ENCODE assay signal across 11 cellular contexts in the genomic region with DNA sequence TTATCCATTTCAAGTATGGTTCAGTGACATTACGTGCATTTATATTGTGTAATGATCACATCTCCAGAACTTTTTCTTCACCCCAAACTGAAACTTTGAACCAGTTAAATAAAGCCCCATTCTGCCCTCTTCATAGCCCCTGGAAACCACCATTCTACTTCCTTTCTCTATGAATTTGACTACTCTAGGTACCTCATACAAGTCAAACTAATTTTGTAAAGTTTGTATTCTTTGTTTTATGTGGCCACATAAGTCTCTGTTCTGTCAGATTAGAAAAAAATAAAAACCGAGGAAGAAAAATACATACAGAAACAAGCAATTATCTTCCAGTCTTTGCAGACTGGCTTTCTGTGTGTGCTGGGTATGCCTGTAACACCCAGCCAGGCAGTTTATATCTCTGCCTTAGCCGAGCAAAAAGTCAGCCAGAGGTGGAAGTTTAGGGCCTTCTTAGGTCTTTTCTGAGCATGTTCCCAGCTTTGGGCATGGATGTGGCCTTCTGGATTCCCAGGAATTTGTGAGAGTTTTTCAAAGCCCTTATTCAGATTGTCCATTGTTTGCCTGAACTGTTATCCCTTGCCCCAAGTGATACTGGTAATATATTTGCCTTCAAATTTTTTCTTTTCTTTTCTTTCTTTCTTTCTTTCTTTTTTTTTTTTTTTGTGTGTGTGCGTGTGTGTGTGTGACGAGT. TPM values are rescaled to one million over a fixed set of nuclear protein-coding genes. Genes with fewer than 3 reads are reported as not detected.
A peak's percentile ranks its signal among the peaks of the same experiment; 100 is the strongest.
DNase-seq lines count a peak whose midpoint lies in the region; ATAC-seq, FAIRE-seq and TF ChIP-seq lines count a peak whose summit lies in the region.
"Had no signal": no experiment of that assay in that cellular context is flagged by ENCODE, and none has a peak within 500 bp of the region (broad histone marks: within the 10 kb centered on the region; RNA-seq: fewer than 3 reads in every experiment).

No MANE protein-coding gene starts in this region.

- H3K56ac ChIP-seq in H1 (replicated peaks; ENCODE audit: insufficient read length, low read depth, low read length) = no peak overlapping the region

- H3K14ac ChIP-seq in H1 (ENCODE audit: insufficient read length) = no peak overlapping the region

- H3K79me1 ChIP-seq in H1 (ENCODE audit: low read depth, low read length) = no peaks in the 10 kb centered on the region

- no peak overlapping the region for H3K4ac ChIP-seq in H1 (replicated peaks; ENCODE audit: insufficient read length, low read depth, low read length)

- H3K4me2 ChIP-seq in H1 (ENCODE audit: insufficient read depth in 1 of 2, low read depth in 2 of 2, low read length in 2 of 2) = no peak overlapping the region

- TF ChIP-seq POLR2A in H1 (IDR thresholded peaks at IDR 0.05; ENCODE audit: control extremely low read depth in 1 of 2, low read depth in 2 of 2, low read length in 2 of 2) (no peak), prostate gland (IDR thresholded peaks at IDR 0.05) (no peak)

- 92% methylated on average over 3 of the region's 5 CpGs; no CpG with 5 or more reads in 1 of the 2 experiments for WGBS in H1 (ENCODE audit: extremely low coverage in 1 of 2, insufficient coverage in 1 of 2, insufficient read length in 1 of 2, insufficient replicate concordance in 2 of 2, low coverage in 1 of 2, low lambda C conversion rate in 2 of 2, missing lambda C conversion rate in 1 of 2), 2 experiments
- WGBS in prostate gland = 79% methylated on average over 5 of the region's 5 CpGs
- WGBS in psoas muscle, 3 donors = 86 to 90% (median 89%) methylated on average over 5 of the region's 5 CpGs

- no peaks in the 10 kb centered on the region for H4K20me1 ChIP-seq in H1 (replicated peaks in 1 of 2; ENCODE audit: control insufficient read depth in 1 of 2, insufficient read depth in 2 of 2, low read length in 2 of 2)

- no peak overlapping the region for H2BK12ac ChIP-seq in H1 (ENCODE audit: low read depth, low read length)

- no peak for TF ChIP-seq RAD21 in H1 (IDR thresholded peaks at IDR 0.05 in 1 of 2, conservative IDR thresholded peaks at IDR 0.05 in 1 of 2; ENCODE audit: low read depth in 2 of 2, low read length in 2 of 2)

- H2BK15ac ChIP-seq in H1 (ENCODE audit: low read length) = no peak overlapping the region

- no peak overlapping the region for H3K18ac ChIP-seq in H1 (ENCODE audit: extremely low read depth, low read length)

- no peaks in the 10 kb centered on the region for H3K23me2 ChIP-seq in H1 (ENCODE audit: low read depth, low read length)

- ATAC-seq in GM18502 (IDR thresholded peaks at IDR 0.05; ENCODE audit: poor library complexity, unreplicated experiment) = peak; percentile 42
- ATAC-seq in GM21390 (IDR thresholded peaks at IDR 0.05; ENCODE audit: unreplicated experiment) = peak; percentile 39
- ATAC-seq in HG03432 (IDR thresholded peaks at IDR 0.05; ENCODE audit: unreplicated experiment) = peak; percentile 59
- no peak for ATAC-seq in psoas muscle

- H2AK5ac ChIP-seq in H1 (ENCODE audit: low read depth, low read length) = no peak overlapping the region

- DNase-seq in H1 (ENCODE audit: low read depth in 1 of 2, low spot score in 2 of 2) (no peak), prostate gland (ENCODE audit: low spot score) (no peak), activated gamma-delta T cell (lab: John Stamatoyannopoulos, UW) (no peak), psoas muscle (no peak)
- no peak for DNase-seq in stimulated activated CD4-positive, alpha-beta T cell treated with anti-CD3 and anti-CD28 coated beads, Interleukin-4, amount 100 ng/mL, for 24 hours
- DNase-seq: CD4-positive, alpha-beta T cell; NCI-H1436; tibial artery had no signal

- H3K9me3 ChIP-seq in H1 (ENCODE audit: insufficient read depth in 2 of 2, low read depth in 1 of 2, low read length in 1 of 2) (no peaks in the 10 kb centered on the region), prostate gland (no peaks in the 10 kb centered on the region), psoas muscle (peaks cover 3% of the 10 kb centered on the region)

- no peak for TF ChIP-seq EP300 in H1 (IDR thresholded peaks at IDR 0.05; ENCODE audit: borderline replicate concordance in 1 of 2, low read depth in 2 of 2, low read length in 2 of 2)

- no peak overlapping the region for H3K23ac ChIP-seq in H1 (ENCODE audit: insufficient read length)

- H3K4me1 ChIP-seq in H1 (replicated peaks in 1 of 4; ENCODE audit: control insufficient read depth in 3 of 4, insufficient read depth in 4 of 4, low read length in 3 of 4) (peaks cover 0 to 6% (median 0%) of the 10 kb centered on the region in 4 experiments; a peak in 1 of 7 replicates), prostate gland (replicated peaks) (no peaks in the 10 kb centered on the region), psoas muscle (no peaks in the 10 kb centered on the region)
- H3K4me1 ChIP-seq: tibial artery had no signal

- H3K4me3 ChIP-seq in H1 (ENCODE audit: extremely low read depth in 1 of 4, insufficient read depth in 2 of 4, low read depth in 3 of 4, low read length in 4 of 4) (no peak overlapping the region), prostate gland (no peak overlapping the region), psoas muscle (no peak overlapping the region)
- H3K4me3 ChIP-seq: tibial artery had no signal

- H4K8ac ChIP-seq in H1 (ENCODE audit: extremely low read depth, insufficient read depth, low read length) = no peak overlapping the region

- H2BK120ac ChIP-seq in H1 (replicated peaks; ENCODE audit: low read depth, low read length) = no peak overlapping the region

- H4K5ac ChIP-seq in H1 (ENCODE audit: insufficient read length, low read depth, low read length) = no peak overlapping the region

- no peak overlapping the region for H3K27ac ChIP-seq in H1 (ENCODE audit: low read depth, low read length)
- no peak overlapping the region for H3K27ac ChIP-seq in prostate gland
- no peak overlapping the region for H3K27ac ChIP-seq in psoas muscle
- H3K27ac ChIP-seq: tibial artery had no signal

- H2BK20ac ChIP-seq in H1 (ENCODE audit: low read length) = no peak overlapping the region

- H2BK5ac ChIP-seq in H1 (ENCODE audit: low read depth, low read length) = no peak overlapping the region

- no peaks in the 10 kb centered on the region for H3K79me2 ChIP-seq in H1 (ENCODE audit: control insufficient read depth in 1 of 2, insufficient read depth in 2 of 2, low read length in 2 of 2)

- intact Hi-C loops in prostate gland (cut with DNase I) (loop anchor here (10.0 kb wide), 1 partner anchor 98 kb away; no protein-coding TSS in a partner anchor), psoas muscle (cut with DNase I) (loop anchor here in 1 of 2 donors (10.0 kb wide), 1 partner anchor 1982 kb away; no protein-coding TSS in a partner anchor)

- H4K91ac ChIP-seq in H1 (replicated peaks; ENCODE audit: insufficient read length, low read length) = no peak overlapping the region

- POLR2A ChIA-PET in H1 (lab: Charles Lee; ENCODE audit: partially characterized antibody) = no interaction called here

- H3K27me3 ChIP-seq in H1 (replicated peaks in 1 of 4; ENCODE audit: control insufficient read depth in 3 of 4, extremely low read depth in 1 of 4, insufficient read depth in 3 of 4, low read length in 3 of 4) (no peaks in the 10 kb centered on the region), prostate gland (replicated peaks; ENCODE audit: insufficient read depth) (no peaks in the 10 kb centered on the region), psoas muscle (ENCODE audit: insufficient read depth in 3 of 3, low read length in 2 of 3) (no peaks in the 10 kb centered on the region)
- H3K27me3 ChIP-seq: tibial artery had no signal

- H2AFZ ChIP-seq in H1 (ENCODE audit: low read length) = peak overlapping the region; percentile 9

- H3K9ac ChIP-seq in H1 (replicated peaks in 1 of 4; ENCODE audit: extremely low read depth in 1 of 4, low read depth in 3 of 4, low read length in 3 of 4) = no peak overlapping the region

- TF ChIP-seq CTCF in H1 (IDR thresholded peaks at IDR 0.05; ENCODE audit: control extremely low read depth in 1 of 3, insufficient read depth in 1 of 3, low read depth in 1 of 3, low read length in 3 of 3) (no peak), prostate gland (IDR thresholded peaks at IDR 0.05) (no peak), psoas muscle (IDR thresholded peaks at IDR 0.05) (no peak)

- CTCF ChIA-PET in H1 (lab: Charles Lee; ENCODE audit: partially characterized antibody) = no interaction called here

- H3K36me3 ChIP-seq in H1 (ENCODE audit: control insufficient read depth in 2 of 4, insufficient read depth in 4 of 4, low read length in 3 of 4) (no peaks in the 10 kb centered on the region), prostate gland (no peaks in the 10 kb centered on the region), psoas muscle (ENCODE audit: insufficient read depth in 1 of 2, low read depth in 1 of 2) (no peaks in the 10 kb centered on the region)
- H3K36me3 ChIP-seq: tibial artery had no signal

- FAIRE-seq in H1 (lab: Jason Lieb, UNC) = no peak

TF ChIP-seq in H1, 55 proteins besides CTCF, POLR2A, EP300 and RAD21:
- TF ChIP-seq FOSL1 (IDR thresholded peaks at IDR 0.05; ENCODE audit: insufficient read depth, low read depth, low read length) = no peak
- no peak for TF ChIP-seq JUND (IDR thresholded peaks at IDR 0.05; ENCODE audit: low read length)
TF ChIP-seq in H1: peak in this region for 0.

RNA-seq across cellular contexts. Expression of gene GRAMD1C, which starts 6.0 kb away (rescaled TPM):
- 1.3 and 2.1 TPM in 2 replicates for total RNA-seq in H1 (2021; fragmentation: NEBNext Ultra II Directional; extraction: Animal tissue kit (Norgen Biotek cat#: 25700))
- 0.20 and 0.62 TPM in 2 replicates for polyA plus RNA-seq in H1 (2011; rRNA removed)
- polyA plus RNA-seq in H1 (2011; cell fraction: cytosol; rRNA removed) = 1.2 TPM
- polyA plus RNA-seq in H1 (2011; cell fraction: nucleus; rRNA removed) = 0.26 TPM
- polyA plus RNA-seq in H1 (2012, experiment 1 of 2) = 0.72 to 2.4 TPM (median 1.6 TPM) in 4 replicates
- polyA plus RNA-seq in H1 (2012, experiment 2 of 2) = 0.09 TPM
- 2.4 TPM for polyA plus RNA-seq in H1 (2013, experiment 1 of 2)
- polyA plus RNA-seq in H1 (2013, experiment 2 of 2) = 2.5 TPM
- polyA minus RNA-seq in H1 (2011; rRNA and poly(A)+ RNA removed) = 0.44 and 1.1 TPM in 2 replicates
- not detected for polyA minus RNA-seq in H1 (2011; cell fraction: cytosol; rRNA and poly(A)+ RNA removed)
- 2.6 TPM for polyA minus RNA-seq in H1 (2011; cell fraction: nucleus; rRNA and poly(A)+ RNA removed)
- total RNA-seq in prostate gland = 10 to 100 TPM in 1 of 2 donors, 1 to 10 TPM in 1; 7.4 to 21.4 TPM
- under 1 TPM; 0.53 to 0.81 (median 0.65) TPM for total RNA-seq in psoas muscle
- under 1 TPM; 0.20 to 0.39 (median 0.36) TPM for polyA plus RNA-seq in psoas muscle

Comparison
In these comparisons a context has a peak if more than half of its experiments do, and no peak if none do; other contexts are left out.
1. ATAC-seq: peak in GM18502 (single experiment), GM21390 (single experiment) and HG03432 (single experiment); none in psoas muscle (0 of 4).